8 cellular contexts compared by ENCODE assay signal in the genomic region with DNA sequence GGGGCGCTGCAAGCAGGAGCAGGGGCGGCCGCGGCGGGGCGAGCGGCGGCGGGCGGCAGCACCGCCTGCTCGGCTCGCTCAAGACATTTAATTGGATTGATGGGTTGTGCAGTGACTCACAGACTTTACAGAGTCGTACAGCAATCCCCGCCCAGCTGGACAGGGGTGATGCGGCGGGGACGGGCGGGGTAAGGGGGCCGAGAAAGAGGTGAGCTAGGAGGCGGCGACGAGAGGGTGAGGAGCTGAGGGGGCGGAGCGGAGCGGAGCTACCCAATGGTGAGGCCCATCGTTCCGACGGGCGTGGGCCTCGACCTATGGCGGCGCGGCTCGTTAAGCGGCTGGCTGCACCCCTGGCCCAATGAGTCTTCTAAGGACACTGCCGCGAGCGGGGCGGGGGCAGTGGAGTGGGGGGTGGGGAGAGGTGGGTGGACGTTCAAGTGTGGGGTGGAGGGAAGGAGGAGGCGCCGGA.
A peak's percentile ranks its signal among the peaks of the same experiment; 100 is the strongest.
DNase-seq lines count a peak whose midpoint lies in the region; ATAC-seq and TF ChIP-seq lines count a peak whose summit lies in the region.

No MANE protein-coding gene starts in this region.

- H3K27me3 ChIP-seq in liver (ENCODE audit: control insufficient read depth in 4 of 4, insufficient read depth in 4 of 4, low read length in 3 of 4) = no peaks in the 10 kb centered on the region

- no peaks in the 10 kb centered on the region for H3K36me3 ChIP-seq in liver (ENCODE audit: control insufficient read depth in 4 of 4, insufficient read depth in 3 of 4, low read depth in 1 of 4, low read length in 3 of 4)

- DNase-seq in AG09309 (ENCODE audit: low read depth) = peak; percentile 99
- peak; percentile 99 for DNase-seq in NCI-H460 (ENCODE audit: extremely low read depth, low read depth)
- peak; percentile 94 to 97 for DNase-seq in activated CD4-positive, alpha-beta T cell treated with anti-CD3 and anti-CD28 coated beads for 24 hours (ENCODE audit: low read depth in 2 of 2)
- peak; percentile 98 for DNase-seq in stimulated activated CD4-positive, alpha-beta T cell treated with anti-CD3 and anti-CD28 coated beads, Interleukin-4, amount 100 ng/mL, for 24 hours

- H3K4me3 ChIP-seq in AG09309 (ENCODE audit: control insufficient read depth, low read depth, low read length) = peak overlapping the region; percentile 95
- peak overlapping the region; percentile 81 to 90 (median 83) for H3K4me3 ChIP-seq in liver (ENCODE audit: low read depth in 1 of 3, low read length in 3 of 3)

- H3K9ac ChIP-seq in liver (ENCODE audit: low read depth in 1 of 2, low read length in 2 of 2) = peak overlapping the region; percentile 92 to 97

- peak overlapping the region; percentile 99 for H3K27ac ChIP-seq in cingulate gyrus (ENCODE audit: low read depth, low read length)
- peak overlapping the region; percentile 95 to 98 for H3K27ac ChIP-seq in liver (ENCODE audit: low read depth in 1 of 2, low read length in 2 of 2)

- H3K4me1 ChIP-seq in liver (ENCODE audit: control insufficient read depth in 4 of 4, insufficient read depth in 4 of 4, low read length in 3 of 4) = peaks cover 0 to 26% (median 17%) of the 10 kb centered on the region in 4 donors

- TF ChIP-seq CTCF in AG09309 (IDR thresholded peaks at IDR 0.05; ENCODE audit: control insufficient read depth, insufficient read depth, low read depth, low read length, missing control alignments) = no peak
- no peak for TF ChIP-seq CTCF in liver (IDR thresholded peaks at IDR 0.05; ENCODE audit: low read depth, low read length, missing input control)

- ATAC-seq in GM19025 (IDR thresholded peaks at IDR 0.05; ENCODE audit: low read depth, unreplicated experiment) (peak; percentile 89), HG03354 (IDR thresholded peaks at IDR 0.05; ENCODE audit: poor library complexity, severe bottlenecking, unreplicated experiment) (peak; percentile 87)

- H3K9me3 ChIP-seq in liver (ENCODE audit: control insufficient read depth in 4 of 4, low read length in 3 of 4) = no peaks in the 10 kb centered on the region

- TF ChIP-seq RAD21 in liver (IDR thresholded peaks at IDR 0.05) = peak in 1 of 2 donors; percentile 16

- under 1% methylated on average over 43 of the region's 43 CpGs for WGBS in liver

TF ChIP-seq in liver, 16 proteins besides CTCF, POLR2A, EP300 and RAD21:
- TF ChIP-seq NR2F2 (IDR thresholded peaks at IDR 0.05) = no peak
- TF ChIP-seq SP1 (IDR thresholded peaks at IDR 0.05) = no peak
- TF ChIP-seq, protein P1, sequence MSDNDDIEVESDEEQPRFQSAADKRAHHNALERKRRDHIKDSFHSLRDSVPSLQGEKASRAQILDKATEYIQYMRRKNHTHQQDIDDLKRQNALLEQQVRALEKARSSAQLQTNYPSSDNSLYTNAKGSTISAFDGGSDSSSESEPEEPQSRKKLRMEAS (IDR thresholded peaks at IDR 0.05) = no peak
- peak; percentile 93 for TF ChIP-seq TAF1 (conservative IDR thresholded peaks at IDR 0.05)
- TF ChIP-seq EGR1 (IDR thresholded peaks at IDR 0.05; ENCODE audit: low read depth in 2 of 2) = peak in 1 of 2 donors; percentile 39
- TF ChIP-seq HNF4G (IDR thresholded peaks at IDR 0.05) = no peak
- TF ChIP-seq, protein P2, sequence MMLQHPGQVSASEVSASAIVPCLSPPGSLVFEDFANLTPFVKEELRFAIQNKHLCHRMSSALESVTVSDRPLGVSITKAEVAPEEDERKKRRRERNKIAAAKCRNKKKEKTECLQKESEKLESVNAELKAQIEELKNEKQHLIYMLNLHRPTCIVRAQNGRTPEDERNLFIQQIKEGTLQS (IDR thresholded peaks at IDR 0.05) = no peak
- no peak for TF ChIP-seq ZBTB33 (IDR thresholded peaks at IDR 0.05)
- TF ChIP-seq JUND (IDR thresholded peaks at IDR 0.05) = peak; percentile 23 to 64
- TF ChIP-seq HNF4A (conservative IDR thresholded peaks at IDR 0.05) = peak; percentile 28 to 30
- peak in 1 of 2 donors; percentile 57 for TF ChIP-seq RXRA (IDR thresholded peaks at IDR 0.05)
- peak; percentile 1 for TF ChIP-seq YY1 (IDR thresholded peaks at IDR 0.05)
- no peak for TF ChIP-seq FOXA2 (IDR thresholded peaks at IDR 0.05)
- no peak for TF ChIP-seq GABPA (IDR thresholded peaks at IDR 0.05 in 1 of 2, conservative IDR thresholded peaks at IDR 0.05 in 1 of 2)
- peak; percentile 85 for TF ChIP-seq REST (IDR thresholded peaks at IDR 0.05)
TF ChIP-seq in liver: peak in this region for 7.

Comparison
In these comparisons a context has a peak if more than half of its experiments do, and no peak if none do; other contexts are left out.
1. Peak in every context shown above with its lines: DNase-seq, ATAC-seq, H3K4me3 ChIP-seq and H3K27ac ChIP-seq.